Comparison of ENCODE assay signal across 16 cellular contexts in the genomic region with DNA sequence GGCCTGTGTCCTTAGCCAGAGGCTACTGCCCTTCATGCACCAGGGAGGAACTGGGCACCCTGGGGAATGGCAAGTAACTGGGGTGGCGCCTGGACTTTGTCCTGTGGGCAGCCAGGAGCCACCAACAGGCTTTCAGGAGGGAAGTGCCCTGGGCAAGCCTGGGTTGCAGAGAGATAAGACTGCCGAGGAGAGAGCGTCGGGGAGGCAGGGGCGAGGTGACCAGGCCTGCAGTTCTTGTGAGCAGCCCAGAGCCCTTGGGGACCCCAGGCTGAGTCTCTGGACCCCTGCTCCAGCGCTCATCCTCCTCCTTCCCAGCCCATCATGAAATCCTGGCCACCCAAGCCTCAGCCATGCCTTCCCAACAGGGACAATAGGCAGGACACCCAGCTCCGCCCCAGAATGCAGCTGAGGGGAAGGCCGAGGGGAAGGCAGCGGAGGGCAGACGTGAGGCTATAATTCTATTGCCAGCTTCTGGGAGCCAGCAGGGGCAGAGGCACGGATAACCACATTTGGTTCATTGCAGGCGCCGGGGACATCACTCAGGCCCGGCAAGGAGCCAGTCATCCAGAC. TPM values are rescaled to one million over a fixed set of nuclear protein-coding genes. Genes with fewer than 3 reads are reported as not detected.
DNase-seq lines count a peak whose midpoint lies in the region; ATAC-seq and TF ChIP-seq lines count a peak whose summit lies in the region.
"Had no signal": no experiment of that assay in that cellular context is flagged by ENCODE, and none has a peak within 500 bp of the region (broad histone marks: within the 10 kb centered on the region; RNA-seq: fewer than 3 reads in every experiment).

No MANE protein-coding gene starts in this region.

- H3K9me3 Mint-ChIP-seq in natural killer cell, result no peaks in the 10 kb centered on the region
- H3K9me3 Mint-ChIP-seq in natural killer cell treated with Interleukin-12 subunit alpha and Interleukin-12 subunit beta and Interleukin-15 and Interleukin-18, amount 100 ng/mL, for 72 hours, result no peaks in the 10 kb centered on the region
- H3K9me3 Mint-ChIP-seq: activated naive CD4-positive, alpha-beta T cell treated with anti-CD3 and anti-CD28 coated beads, Interleukin-2, amount 10 ng/mL, durations not matched to agents 7 days and 5 days; T-helper 1 cell treated with Interleukin-12 subunit alpha and Interleukin-12 subunit beta and Interleukin-4 antibody, amounts not matched to agents 30 μg/mL and 1 μg/mL, for 36 hours had no signal

- H3K4me1 Mint-ChIP-seq in natural killer cell, result no peaks in the 10 kb centered on the region
- no peaks in the 10 kb centered on the region for H3K4me1 Mint-ChIP-seq in natural killer cell treated with Interleukin-12 subunit alpha and Interleukin-12 subunit beta and Interleukin-15 and Interleukin-18, amount 100 ng/mL, for 72 hours (ENCODE audit: low read depth in 2 of 2)
- H3K4me1 Mint-ChIP-seq: activated naive CD4-positive, alpha-beta T cell treated with anti-CD3 and anti-CD28 coated beads, Interleukin-2, amount 10 ng/mL, durations not matched to agents 7 days and 5 days had no signal

- no peak overlapping the region for H3K4me3 ChIP-seq in dorsolateral prefrontal cortex
- H3K4me3 ChIP-seq in lower lobe of right lung, result no peak overlapping the region
- H3K4me3 ChIP-seq in upper lobe of right lung, result no peak overlapping the region
- H3K4me3 ChIP-seq: psoas muscle had no signal

- intact Hi-C loops in natural killer cell (cut with micrococcal nuclease) (no loop called here), dorsolateral prefrontal cortex (cut with DNase I) (no loop called here), lower lobe of right lung (cut with DNase I) (no loop called here), upper lobe of right lung (cut with DNase I) (no loop called here)

- ATAC-seq in natural killer cell (no peak), lower lobe of right lung (no peak), upper lobe of right lung (no peak), GM21717 (IDR thresholded peaks at IDR 0.05; ENCODE audit: unreplicated experiment) (no peak), GM18873 (IDR thresholded peaks at IDR 0.05; ENCODE audit: low FRiP score, unreplicated experiment) (no peak), GM21576 (IDR thresholded peaks at IDR 0.05; ENCODE audit: unreplicated experiment) (no peak)
- ATAC-seq in natural killer cell treated with Interleukin-12 subunit alpha and Interleukin-12 subunit beta and Interleukin-15 and Interleukin-18, amount 100 ng/mL, for 72 hours, result no peak

- DNase-seq in natural killer cell, result peak; percentile 4
- no peak for DNase-seq in natural killer cell treated with Interleukin-12 subunit alpha and Interleukin-12 subunit beta and Interleukin-15 and Interleukin-18, amount 100 ng/mL, for 72 hours (ENCODE audit: low spot score)
- peak in 8 of 10 donors; percentile 6 to 29 (median 18) for DNase-seq in dorsolateral prefrontal cortex
- DNase-seq in lower lobe of right lung, result peak; percentile 17
- peak; percentile 49 for DNase-seq in upper lobe of right lung
- DNase-seq: effector memory CD4-positive, alpha-beta T cell; NCI-H1436 treated with DMSO at 0.1 percent for 48 hours; NCI-H2227 treated with DMSO at 0.1 percent for 48 hours had no signal

- no peaks in the 10 kb centered on the region for H3K27me3 Mint-ChIP-seq in natural killer cell (ENCODE audit: low read depth in 2 of 2)
- H3K27me3 Mint-ChIP-seq in natural killer cell treated with Interleukin-12 subunit alpha and Interleukin-12 subunit beta and Interleukin-15 and Interleukin-18, amount 100 ng/mL, for 72 hours, result peaks cover 4 to 9% of the 10 kb centered on the region in 2 donors

- peak overlapping the region in 1 of 59 donors; percentile 79 for H3K27ac ChIP-seq in dorsolateral prefrontal cortex
- H3K27ac ChIP-seq in lower lobe of right lung, result no peak overlapping the region
- no peak overlapping the region for H3K27ac ChIP-seq in upper lobe of right lung
- H3K27ac ChIP-seq: psoas muscle had no signal

- no peaks in the 10 kb centered on the region for H3K9me3 ChIP-seq in lower lobe of right lung
- no peaks in the 10 kb centered on the region for H3K9me3 ChIP-seq in upper lobe of right lung
- H3K9me3 ChIP-seq: Caco-2, psoas muscle had no signal

- H3K27me3 ChIP-seq in dorsolateral prefrontal cortex (no peaks in the 10 kb centered on the region), lower lobe of right lung (ENCODE audit: low read depth) (peaks cover 6% of the 10 kb centered on the region), upper lobe of right lung (no peaks in the 10 kb centered on the region)

- H3K36me3 Mint-ChIP-seq in natural killer cell, result no peaks in the 10 kb centered on the region
- H3K36me3 Mint-ChIP-seq in natural killer cell treated with Interleukin-12 subunit alpha and Interleukin-12 subunit beta and Interleukin-15 and Interleukin-18, amount 100 ng/mL, for 72 hours, result no peaks in the 10 kb centered on the region
- H3K36me3 Mint-ChIP-seq: activated naive CD4-positive, alpha-beta T cell treated with anti-CD3 and anti-CD28 coated beads, Interleukin-2, amount 10 ng/mL, durations not matched to agents 7 days and 5 days had no signal

- no peaks in the 10 kb centered on the region for H3K4me1 ChIP-seq in lower lobe of right lung
- no peaks in the 10 kb centered on the region for H3K4me1 ChIP-seq in upper lobe of right lung
- H3K4me1 ChIP-seq: Caco-2, psoas muscle had no signal

- TF ChIP-seq CTCF in natural killer cell (IDR thresholded peaks at IDR 0.05) (no peak), dorsolateral prefrontal cortex (IDR thresholded peaks at IDR 0.05 in 54 of 56, conservative IDR thresholded peaks at IDR 0.05 in 2 of 56; ENCODE audit: low read depth in 1 of 56, partially characterized antibody in 56 of 56) (no peak), lower lobe of right lung (IDR thresholded peaks at IDR 0.05) (no peak), upper lobe of right lung (IDR thresholded peaks at IDR 0.05) (no peak)

- no peak overlapping the region for H3K4me3 Mint-ChIP-seq in natural killer cell
- no peak overlapping the region for H3K4me3 Mint-ChIP-seq in natural killer cell treated with Interleukin-12 subunit alpha and Interleukin-12 subunit beta and Interleukin-15 and Interleukin-18, amount 100 ng/mL, for 72 hours
- H3K4me3 Mint-ChIP-seq: activated naive CD4-positive, alpha-beta T cell treated with anti-CD3 and anti-CD28 coated beads, Interleukin-2, amount 10 ng/mL, durations not matched to agents 7 days and 5 days; T-helper 1 cell treated with Interleukin-12 subunit alpha and Interleukin-12 subunit beta and Interleukin-4 antibody, amounts not matched to agents 30 μg/mL and 1 μg/mL, for 36 hours had no signal

- H3K27ac Mint-ChIP-seq in natural killer cell, result no peak overlapping the region
- no peak overlapping the region for H3K27ac Mint-ChIP-seq in natural killer cell treated with Interleukin-12 subunit alpha and Interleukin-12 subunit beta and Interleukin-15 and Interleukin-18, amount 100 ng/mL, for 72 hours
- H3K27ac Mint-ChIP-seq: activated naive CD4-positive, alpha-beta T cell treated with anti-CD3 and anti-CD28 coated beads, Interleukin-2, amount 10 ng/mL, durations not matched to agents 7 days and 5 days; T-helper 1 cell treated with Interleukin-12 subunit alpha and Interleukin-12 subunit beta and Interleukin-4 antibody, amounts not matched to agents 30 μg/mL and 1 μg/mL, for 36 hours had no signal

- no peaks in the 10 kb centered on the region for H3K36me3 ChIP-seq in lower lobe of right lung
- no peaks in the 10 kb centered on the region for H3K36me3 ChIP-seq in upper lobe of right lung

RNA-seq across cellular contexts. Expression of a gene that starts 25.1 kb away (rescaled TPM):
- total RNA-seq in natural killer cell, result 1 to 10 TPM in 1 of 3 donors, under 1 TPM in 2; 0.18 to 1.3 (median 0.38) TPM
- not detected for total RNA-seq in natural killer cell treated with Interleukin-12 subunit alpha and Interleukin-12 subunit beta and Interleukin-15 and Interleukin-18, amount 100 ng/mL, for 72 hours
- total RNA-seq in dorsolateral prefrontal cortex, result 1 to 10 TPM in 33 of 120 experiments, under 1 TPM in 85, not detected in 2; 0.14 to 4.8 (median 0.60) TPM
- 0.32 TPM for total RNA-seq in lower lobe of right lung
- total RNA-seq in upper lobe of right lung, result 0.14 TPM
- total RNA-seq: HT1080 had no signal

RNA-seq across cellular contexts. Expression of a gene that starts 47.1 kb away (rescaled TPM):
- total RNA-seq in natural killer cell, result 10 to 100 TPM in 1 of 3 donors, 1 to 10 TPM in 2; 5.5 to 11.3 (median 8.8) TPM
- total RNA-seq in natural killer cell treated with Interleukin-12 subunit alpha and Interleukin-12 subunit beta and Interleukin-15 and Interleukin-18, amount 100 ng/mL, for 72 hours, result under 1 TPM in 1 of 2 donors, not detected in 1; 0.92 TPM
- total RNA-seq in dorsolateral prefrontal cortex, result 1 to 10 TPM in 19 of 120 experiments, under 1 TPM in 42, not detected in 59; 0.29 to 7.9 (median 0.86) TPM
- total RNA-seq in lower lobe of right lung, result not detected
- total RNA-seq in upper lobe of right lung, result not detected
- total RNA-seq: HT1080, psoas muscle had no signal

RNA-seq across cellular contexts. Expression of a gene that starts 54.0 kb away (rescaled TPM):
- total RNA-seq in natural killer cell (100 to 1,000 TPM; 300 to 564 (median 432) TPM), dorsolateral prefrontal cortex (100 to 1,000 TPM in 1 of 120 experiments, 10 to 100 TPM in 20, 1 to 10 TPM in 99; 2.9 to 109 (median 7.5) TPM), lower lobe of right lung (5.5 TPM), upper lobe of right lung (4.4 TPM)
- 10 to 100 TPM; 30.9 to 52.0 TPM for total RNA-seq in natural killer cell treated with Interleukin-12 subunit alpha and Interleukin-12 subunit beta and Interleukin-15 and Interleukin-18, amount 100 ng/mL, for 72 hours

RNA-seq across cellular contexts. Expression of a gene that starts 56.5 kb away (rescaled TPM):
- total RNA-seq in natural killer cell (1 to 10 TPM; 2.3 to 6.0 (median 3.8) TPM), dorsolateral prefrontal cortex (10 to 100 TPM in 3 of 120 experiments, 1 to 10 TPM in 114, under 1 TPM in 3; 0.91 to 13.4 (median 4.5) TPM), lower lobe of right lung (4.3 TPM), upper lobe of right lung (3.2 TPM)
- 10 to 100 TPM in 1 of 2 donors, 1 to 10 TPM in 1; 4.7 to 10.9 TPM for total RNA-seq in natural killer cell treated with Interleukin-12 subunit alpha and Interleukin-12 subunit beta and Interleukin-15 and Interleukin-18, amount 100 ng/mL, for 72 hours
- total RNA-seq: Caco-2, HT1080 had no signal
